Comparison of ENCODE assay signal across 10 cellular contexts in genomic region chr1:198543670-198544260, GRCh38. TPM values are rescaled to one million over a fixed set of nuclear protein-coding genes. Genes with fewer than 3 reads are reported as not detected.
A peak's percentile ranks its signal among the peaks of the same experiment; 100 is the strongest.
DNase-seq lines count a peak whose midpoint lies in the region; ATAC-seq and TF ChIP-seq lines count a peak whose summit lies in the region.
"Had no signal": no experiment of that assay in that cellular context is flagged by ENCODE, and none has a peak within 500 bp of the region (broad histone marks: within the 10 kb centered on the region; RNA-seq: fewer than 3 reads in every experiment).

No MANE protein-coding gene starts in this region.

- H3K9me3 ChIP-seq in Peyer's patch, result no peaks in the 10 kb centered on the region

- DNase-seq in KBM-7 (peak; percentile 27), foreskin melanocyte (peak; percentile 9), GM19240 (ENCODE audit: insufficient read length, low spot score) (no peak), cerebellar nuclear complex (lab: John Stamatoyannopoulos, UW) (no peak), Peyer's patch (no peak)
- no peak for DNase-seq in activated T-helper 2 cell treated with anti-CD3 and anti-CD28 coated beads, Interferon-gamma antibody, Interleukin-2, Interleukin-4, amounts not matched to agents 10 μg/mL and 5 μg/mL and 100 μg/mL, durations not matched to agents 14 hours and 24 hours and 36 hours (ENCODE audit: low spot score)
- DNase-seq: anterior cingulate cortex, head of caudate nucleus had no signal

- H3K36me3 ChIP-seq in Peyer's patch, result no peaks in the 10 kb centered on the region

- H3K27ac ChIP-seq in Peyer's patch, result no peak overlapping the region

- TF ChIP-seq CTCF in Peyer's patch (IDR thresholded peaks at IDR 0.05), result no peak

- in situ Hi-C loops in KBM-7 (cut with MboI; ENCODE audit: low pct_unique_long_range_greater_than_20kb, low sequenced_read_pairs), result no loop called here

- no peaks in the 10 kb centered on the region for H3K27me3 Mint-ChIP-seq in activated T-helper 2 cell treated with anti-CD3 and anti-CD28 coated beads, Interferon-gamma antibody, Interleukin-2, Interleukin-4, amounts not matched to agents 10 μg/mL and 5 μg/mL and 100 μg/mL, durations not matched to agents 14 hours and 24 hours and 36 hours (ENCODE audit: low read depth)

- peaks cover 28% of the 10 kb centered on the region for H3K4me1 Mint-ChIP-seq in activated T-helper 2 cell treated with anti-CD3 and anti-CD28 coated beads, Interferon-gamma antibody, Interleukin-2, Interleukin-4, amounts not matched to agents 10 μg/mL and 5 μg/mL and 100 μg/mL, durations not matched to agents 14 hours and 24 hours and 36 hours (ENCODE audit: low read depth)

- intact Hi-C loops in activated T-helper 2 cell treated with anti-CD3 and anti-CD28 coated beads, Interferon-gamma antibody, Interleukin-2, Interleukin-4, amounts not matched to agents 10 μg/mL and 5 μg/mL and 100 μg/mL, durations not matched to agents 14 hours and 24 hours and 36 hours (cut with micrococcal nuclease), result no loop called here

- no peaks in the 10 kb centered on the region for H3K27me3 ChIP-seq in Peyer's patch

- H3K36me3 Mint-ChIP-seq in activated T-helper 2 cell treated with anti-CD3 and anti-CD28 coated beads, Interferon-gamma antibody, Interleukin-2, Interleukin-4, amounts not matched to agents 10 μg/mL and 5 μg/mL and 100 μg/mL, durations not matched to agents 14 hours and 24 hours and 36 hours (ENCODE audit: low read depth), result peaks cover 10% of the 10 kb centered on the region

- peaks cover 15% of the 10 kb centered on the region for H3K9me3 Mint-ChIP-seq in activated T-helper 2 cell treated with anti-CD3 and anti-CD28 coated beads, Interferon-gamma antibody, Interleukin-2, Interleukin-4, amounts not matched to agents 10 μg/mL and 5 μg/mL and 100 μg/mL, durations not matched to agents 14 hours and 24 hours and 36 hours

- no peaks in the 10 kb centered on the region for H3K4me1 ChIP-seq in Peyer's patch

- ATAC-seq in GM18511 (IDR thresholded peaks at IDR 0.05; ENCODE audit: unreplicated experiment) (peak; percentile 97), GM21619 (IDR thresholded peaks at IDR 0.05; ENCODE audit: unreplicated experiment) (peak; percentile 89)

- no peak overlapping the region for H3K27ac Mint-ChIP-seq in activated T-helper 2 cell treated with anti-CD3 and anti-CD28 coated beads, Interferon-gamma antibody, Interleukin-2, Interleukin-4, amounts not matched to agents 10 μg/mL and 5 μg/mL and 100 μg/mL, durations not matched to agents 14 hours and 24 hours and 36 hours

- no peak for TF ChIP-seq POLR2A in Peyer's patch (IDR thresholded peaks at IDR 0.05)

- no peak overlapping the region for H3K4me3 ChIP-seq in Peyer's patch

- H3K4me3 Mint-ChIP-seq in activated T-helper 2 cell treated with anti-CD3 and anti-CD28 coated beads, Interferon-gamma antibody, Interleukin-2, Interleukin-4, amounts not matched to agents 10 μg/mL and 5 μg/mL and 100 μg/mL, durations not matched to agents 14 hours and 24 hours and 36 hours (ENCODE audit: low read depth), result no peak overlapping the region

RNA-seq across cellular contexts. Expression of gene ATP6V1G3, which starts 3.3 kb away (rescaled TPM):
- total RNA-seq in activated T-helper 2 cell treated with anti-CD3 and anti-CD28 coated beads, Interferon-gamma antibody, Interleukin-2, Interleukin-4, amounts not matched to agents 10 μg/mL and 5 μg/mL and 100 μg/mL, durations not matched to agents 14 hours and 24 hours and 36 hours, result not detected in 2 replicates
- total RNA-seq in Peyer's patch, result not detected

Comparison
In these comparisons a context has a peak if more than half of its experiments do, and no peak if none do; other contexts are left out.
1. DNase-seq: peak in KBM-7 (single experiment) and foreskin melanocyte (single experiment); none in GM19240 (single experiment), activated T-helper 2 cell treated with anti-CD3 and anti-CD28 coated beads, Interferon-gamma antibody, Interleukin-2, Interleukin-4, amounts not matched to agents 10 μg/mL and 5 μg/mL and 100 μg/mL, durations not matched to agents 14 hours and 24 hours and 36 hours (single experiment), cerebellar nuclear complex (0 of 2) and Peyer's patch (0 of 3).